30 cellular contexts compared by ENCODE assay signal in the genomic region with DNA sequence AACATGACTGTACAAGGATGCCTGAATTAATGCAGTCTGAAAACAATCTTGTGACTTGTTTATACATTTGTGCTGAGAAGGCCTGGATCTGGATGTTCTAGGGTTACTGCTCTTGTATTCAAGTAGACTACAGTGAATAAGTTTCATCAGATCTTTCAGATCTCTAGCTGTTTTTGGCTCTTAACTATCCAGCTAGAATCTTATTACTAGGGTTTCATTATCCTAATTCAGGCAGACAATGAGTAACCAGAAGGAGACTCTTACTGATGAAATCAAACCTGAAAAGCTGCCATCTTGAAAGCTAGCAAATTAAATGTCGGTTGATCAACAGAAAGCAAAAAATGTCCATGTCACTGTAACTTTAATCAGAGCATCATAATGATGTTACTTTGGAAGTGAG.
DNase-seq lines count a peak whose midpoint lies in the region; ATAC-seq, FAIRE-seq and TF ChIP-seq lines count a peak whose summit lies in the region.
"Had no signal": no experiment of that assay in that cellular context is flagged by ENCODE, and none has a peak within 500 bp of the region (broad histone marks: within the 10 kb centered on the region; RNA-seq: fewer than 3 reads in every experiment).

No MANE protein-coding gene starts in this region.

- peak overlapping the region; percentile 40 for H3K9ac ChIP-seq in adipocyte (ENCODE audit: low read length)
- H3K9ac ChIP-seq in mesenchymal stem cell (ENCODE audit: low read length) = peak overlapping the region; percentile 52

- no peak overlapping the region for H3K4me2 ChIP-seq in mesenchymal stem cell (ENCODE audit: low read length, poor library complexity, severe bottlenecking)
- H3K4me2 ChIP-seq: A549 had no signal

- H3K23ac ChIP-seq in mesenchymal stem cell (ENCODE audit: low read length in 2 of 2) = no peak overlapping the region

- H3K27ac ChIP-seq in mesenchymal stem cell (ENCODE audit: low read length, poor library complexity, severe bottlenecking) = no peak overlapping the region
- no peak overlapping the region for H3K27ac ChIP-seq in CD4-positive, alpha-beta memory T cell (ENCODE audit: low read depth, low read length)
- H3K27ac ChIP-seq: A549, C4-2B, SJSA1 had no signal

- H3K4me3 ChIP-seq in adipocyte (ENCODE audit: low read length) (no peak overlapping the region), fibroblast of mammary gland (ENCODE audit: control insufficient read depth, low read depth, low read length) (no peak overlapping the region), mesenchymal stem cell (ENCODE audit: insufficient read depth in 1 of 2, low read depth in 1 of 2, low read length in 2 of 2) (no peak overlapping the region)
- no peak overlapping the region for H3K4me3 ChIP-seq in CD4-positive, alpha-beta memory T cell (ENCODE audit: low read length in 2 of 2)
- H3K4me3 ChIP-seq: A549, K562, SJSA1 had no signal

- H3K9me3 ChIP-seq in adipocyte (ENCODE audit: control insufficient read depth, low read length) (no peaks in the 10 kb centered on the region), mesenchymal stem cell (ENCODE audit: control insufficient read depth, low read length) (no peaks in the 10 kb centered on the region)
- no peaks in the 10 kb centered on the region for H3K9me3 ChIP-seq in CD4-positive, alpha-beta memory T cell (ENCODE audit: control insufficient read depth in 1 of 2, low read length in 2 of 2)
- H3K9me3 ChIP-seq: A549, SJSA1 had no signal

- H4K91ac ChIP-seq in mesenchymal stem cell (ENCODE audit: low read length) = no peak overlapping the region

- no peak overlapping the region for H3K27ac Mint-ChIP-seq in CD4-positive, alpha-beta memory T cell
- H3K27ac Mint-ChIP-seq: B cell; CD8-positive, alpha-beta memory T cell had no signal

- no peak overlapping the region for H2BK120ac ChIP-seq in mesenchymal stem cell (ENCODE audit: low read depth, low read length)

- no peaks in the 10 kb centered on the region for H3K4me1 Mint-ChIP-seq in CD4-positive, alpha-beta memory T cell
- H3K4me1 Mint-ChIP-seq: B cell; CD8-positive, alpha-beta memory T cell had no signal

- POLR2A ChIA-PET in CD4-positive, alpha-beta memory T cell (lab: Charles Lee; ENCODE audit: partially characterized antibody) = no interaction called here

- no peak overlapping the region for H2AFZ ChIP-seq in mesenchymal stem cell (ENCODE audit: low read depth, low read length)

- peaks cover 0 to under 1% (median 0%) of the 10 kb centered on the region in 8 donors for H3K9me3 Mint-ChIP-seq in CD4-positive, alpha-beta memory T cell

- no peak overlapping the region for H2BK5ac ChIP-seq in mesenchymal stem cell (ENCODE audit: low read depth, low read length, poor library complexity, severe bottlenecking)

- no peak overlapping the region for H2AK5ac ChIP-seq in mesenchymal stem cell (ENCODE audit: low read length, severe bottlenecking)

- CTCF ChIA-PET in CD4-positive, alpha-beta memory T cell (lab: Charles Lee; ENCODE audit: partially characterized antibody) = no interaction called here

- H3K4me3 Mint-ChIP-seq in CD4-positive, alpha-beta memory T cell = no peak overlapping the region
- H3K4me3 Mint-ChIP-seq: B cell; CD8-positive, alpha-beta memory T cell had no signal

- H3K36me3 Mint-ChIP-seq in CD4-positive, alpha-beta memory T cell = no peaks in the 10 kb centered on the region
- H3K36me3 Mint-ChIP-seq: CD8-positive, alpha-beta memory T cell had no signal

- no peaks in the 10 kb centered on the region for H3K79me1 ChIP-seq in mesenchymal stem cell (replicated peaks; ENCODE audit: low read length, poor library complexity, severe bottlenecking)

- H4K8ac ChIP-seq in mesenchymal stem cell (ENCODE audit: low read length) = no peak overlapping the region

- no peak overlapping the region for H3K14ac ChIP-seq in mesenchymal stem cell (ENCODE audit: low read length in 2 of 2)

- no peak overlapping the region for H3K4ac ChIP-seq in mesenchymal stem cell (ENCODE audit: low read depth in 1 of 2, low read length in 2 of 2)

- TF ChIP-seq POLR2A in H54 (IDR thresholded peaks at IDR 0.05; ENCODE audit: low read depth, low read length) = no peak

- H3K18ac ChIP-seq in mesenchymal stem cell (ENCODE audit: low read depth in 1 of 2, low read length in 2 of 2) = no peak overlapping the region

- H3K4me1 ChIP-seq in adipocyte (ENCODE audit: control insufficient read depth, insufficient read depth, low read length) (peaks cover 39% of the 10 kb centered on the region), mesenchymal stem cell (ENCODE audit: control insufficient read depth, insufficient read depth, low read depth, low read length) (no peaks in the 10 kb centered on the region)
- H3K4me1 ChIP-seq in CD4-positive, alpha-beta memory T cell (ENCODE audit: insufficient read depth, low read length) = no peaks in the 10 kb centered on the region
- H3K4me1 ChIP-seq: A549, SJSA1 had no signal

- no peak for ATAC-seq in HG03196 (IDR thresholded peaks at IDR 0.05; ENCODE audit: unreplicated experiment)
- no peak for ATAC-seq in HG02840 (IDR thresholded peaks at IDR 0.05; ENCODE audit: low FRiP score, unreplicated experiment)
- ATAC-seq: A549, HCT116, HepG2, K562 had no signal

- DNase-seq in H54 (ENCODE audit: insufficient read length, low spot score) = no peak
- DNase-seq in adipocyte (ENCODE audit: low read depth) = peak; percentile 15
- peak; percentile 64 for DNase-seq in fibroblast of mammary gland (ENCODE audit: low read depth)
- no peak for DNase-seq in mesenchymal stem cell
- DNase-seq in CD4-positive, alpha-beta memory T cell = no peak
- DNase-seq: CD8-positive, alpha-beta memory T cell; DMS79 treated with DMSO at 0.1 percent for 48 hours; GF-D8; GOT3; Kasumi-1; NCI-H1092 treated with DMSO at 0.1 percent for 48 hours; NCI-H1436; NCI-H187; NCI-H2081 treated with DMSO at 0.1 percent for 48 hours; NCI-H2171; NCI-H226; NCI-H510A; NCI-H69; Right ventricle myocardium superior; RPMI8226 had no signal

- WGBS in mesenchymal stem cell = no CpG with 5 or more reads among the region's 1 CpG

- H3K27me3 Mint-ChIP-seq in CD4-positive, alpha-beta memory T cell = peaks cover 0 to 4% of the 10 kb centered on the region in 2 donors
- H3K27me3 Mint-ChIP-seq: B cell had no signal

- intact Hi-C loops in CD4-positive, alpha-beta memory T cell (cut with micrococcal nuclease) = no loop called here

- no peaks in the 10 kb centered on the region for H3K27me3 ChIP-seq in adipocyte (replicated peaks; ENCODE audit: control insufficient read depth, insufficient read depth, low read length)
- H3K27me3 ChIP-seq in mesenchymal stem cell (ENCODE audit: control insufficient read depth in 1 of 2, insufficient read depth in 1 of 2, low read length in 2 of 2) = no peaks in the 10 kb centered on the region
- no peaks in the 10 kb centered on the region for H3K27me3 ChIP-seq in CD4-positive, alpha-beta memory T cell (ENCODE audit: insufficient read depth, low read length)
- H3K27me3 ChIP-seq: SJSA1 had no signal

- no peak for TF ChIP-seq CTCF in fibroblast of mammary gland (conservative IDR thresholded peaks at IDR 0.05; ENCODE audit: control insufficient read depth, insufficient read depth, low read depth, low read length)

- H2BK15ac ChIP-seq in mesenchymal stem cell (ENCODE audit: low read depth, poor library complexity, severe bottlenecking) = no peak overlapping the region

- peak; percentile 36 for FAIRE-seq in H54 (lab: Jason Lieb, UNC)
- FAIRE-seq: A549, GM12891, HepG2, K562 had no signal

- no peak overlapping the region for H2BK12ac ChIP-seq in mesenchymal stem cell (ENCODE audit: low read length in 2 of 2)

- H3K36me3 ChIP-seq in adipocyte (ENCODE audit: control insufficient read depth, insufficient read depth, low read length, severe bottlenecking) (no peaks in the 10 kb centered on the region), mesenchymal stem cell (ENCODE audit: control insufficient read depth in 1 of 2, insufficient read depth in 2 of 2, low read depth in 1 of 2, low read length in 2 of 2) (no peaks in the 10 kb centered on the region)
- no peaks in the 10 kb centered on the region for H3K36me3 ChIP-seq in CD4-positive, alpha-beta memory T cell (ENCODE audit: insufficient read depth, low read length)
- H3K36me3 ChIP-seq: SJSA1 had no signal

Comparison
In these comparisons a context has a peak if more than half of its experiments do, and no peak if none do; other contexts are left out.
1. DNase-seq: peak in adipocyte (single experiment) and fibroblast of mammary gland (single experiment); none in H54 (single experiment), mesenchymal stem cell (single experiment) and CD4-positive, alpha-beta memory T cell (0 of 5).